21 cellular contexts compared by ENCODE assay signal in the genomic region with DNA sequence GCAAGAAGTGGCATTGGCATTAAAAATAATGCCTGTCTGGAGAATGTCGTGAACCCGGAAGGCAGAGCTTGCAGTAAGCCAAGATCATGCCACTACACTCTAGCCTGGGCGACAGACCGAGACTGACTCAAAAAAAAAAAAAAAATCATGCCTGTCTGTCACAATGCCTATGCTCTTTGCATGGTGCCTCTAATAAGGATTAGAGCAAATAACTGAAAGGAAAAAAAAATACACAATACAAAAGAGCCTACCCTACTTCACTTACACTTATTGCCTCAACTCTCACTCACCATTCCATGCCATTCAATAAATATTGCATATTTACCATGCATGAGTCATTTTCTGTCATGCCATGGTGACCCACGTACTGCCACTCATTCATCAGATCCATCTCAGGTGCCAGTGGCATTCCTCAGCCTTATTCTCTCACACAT. TPM values are rescaled to one million over a fixed set of nuclear protein-coding genes. Genes with fewer than 3 reads are reported as not detected.
A peak's percentile ranks its signal among the peaks of the same experiment; 100 is the strongest.
DNase-seq lines count a peak whose midpoint lies in the region; ATAC-seq, FAIRE-seq and TF ChIP-seq lines count a peak whose summit lies in the region.
"Had no signal": no experiment of that assay in that cellular context is flagged by ENCODE, and none has a peak within 500 bp of the region (broad histone marks: within the 10 kb centered on the region; RNA-seq: fewer than 3 reads in every experiment).

No MANE protein-coding gene starts in this region.

- TF ChIP-seq CTCF in bronchial epithelial cell (IDR thresholded peaks at IDR 0.05; ENCODE audit: insufficient read depth, low read length, severe bottlenecking), result no peak

- no peak overlapping the region for H2BK5ac ChIP-seq in neuronal stem cell (ENCODE audit: low read length)

- no peak overlapping the region for H2BK120ac ChIP-seq in neuronal stem cell (ENCODE audit: low read depth, low read length)

- H3K4me3 ChIP-seq in bronchial epithelial cell (ENCODE audit: low read depth, low read length) (no peak overlapping the region), neuronal stem cell (ENCODE audit: low read length in 2 of 2) (no peak overlapping the region)
- H3K4me3 ChIP-seq: dorsolateral prefrontal cortex had no signal

- no peak overlapping the region for H4K91ac ChIP-seq in neuronal stem cell (ENCODE audit: low read depth, low read length, poor library complexity)

- no peak for ATAC-seq in HG03045 (IDR thresholded peaks at IDR 0.05; ENCODE audit: unreplicated experiment)

- FAIRE-seq in GM12891 (lab: Jason Lieb, UNC), result peak; percentile 5
- no peak for FAIRE-seq in bronchial epithelial cell (lab: Jason Lieb, UNC)

- no peak for TF ChIP-seq POLR2A in GM12891 (IDR thresholded peaks at IDR 0.05; ENCODE audit: low read depth, low read length)

- no peak overlapping the region for H3K4me2 ChIP-seq in neuronal stem cell (ENCODE audit: insufficient read depth, low read length, poor library complexity, severe bottlenecking)

- DNase-seq in NCI-H345 (lab: John Stamatoyannopoulos, UW) (peak; percentile 7), NCI-H345 treated with DMSO at 0.1 percent for 48 hours (lab: John Stamatoyannopoulos, UW; ENCODE audit: unreplicated experiment) (no peak), GM12891 (ENCODE audit: insufficient read length, low spot score) (no peak), bronchial epithelial cell (ENCODE audit: low read depth) (peak; percentile 59), neuronal stem cell (ENCODE audit: low spot score) (no peak), NCI-H526 treated with DMSO at 0.1 percent for 48 hours (lab: John Stamatoyannopoulos, UW) (no peak), dermis blood vessel endothelial cell (no peak)
- DNase-seq: activated CD4-positive, CD25-positive, alpha-beta regulatory T cell treated with anti-CD3 and anti-CD28 coated beads, Interleukin-2, amount 50 U/mL, for 72 hours; activated naive CD4-positive, alpha-beta T cell; activated T-cell treated with anti-CD3 and anti-CD28 coated beads, Interleukin-2, amount 50 U/mL, for 1 hour; amniotic stem cell; caudate nucleus; dorsolateral prefrontal cortex; naive B cell; NCI-H1048; NCI-H187; NCI-H510A; RPMI8226; SW 1271 had no signal

- H4K8ac ChIP-seq in neuronal stem cell (ENCODE audit: low read depth, low read length), result no peak overlapping the region

- H3K9me3 ChIP-seq in neuronal stem cell (replicated peaks in 1 of 2; ENCODE audit: control insufficient read depth in 2 of 2, insufficient read depth in 1 of 2, low read depth in 1 of 2, low read length in 2 of 2), result no peaks in the 10 kb centered on the region

- no CpG with 5 or more reads among the region's 5 CpGs for WGBS in neuronal stem cell (ENCODE audit: extremely low coverage in 2 of 2, insufficient read length in 2 of 2, insufficient replicate concordance in 1 of 2), 2 donors

- H3K27me3 ChIP-seq in bronchial epithelial cell (ENCODE audit: control insufficient read depth, insufficient read depth, low read length) (no peaks in the 10 kb centered on the region), neuronal stem cell (ENCODE audit: control insufficient read depth in 3 of 3, insufficient read depth in 3 of 3, low read depth in 1 of 3, low read length in 3 of 3) (no peaks in the 10 kb centered on the region)
- H3K27me3 ChIP-seq: dorsolateral prefrontal cortex had no signal

- H3K23ac ChIP-seq in neuronal stem cell (ENCODE audit: low read depth, low read length, poor library complexity), result no peak overlapping the region

- H2AK5ac ChIP-seq in neuronal stem cell (ENCODE audit: low read depth, low read length), result no peak overlapping the region

- no peak overlapping the region for H3K4ac ChIP-seq in neuronal stem cell (ENCODE audit: low read length)

- H3K9ac ChIP-seq in neuronal stem cell (ENCODE audit: low read depth, low read length, poor library complexity), result no peak overlapping the region

- H2AFZ ChIP-seq in neuronal stem cell (ENCODE audit: low read length), result no peak overlapping the region

- H3K4me1 ChIP-seq in neuronal stem cell (ENCODE audit: control insufficient read depth in 2 of 2, insufficient read depth in 1 of 2, low read depth in 1 of 2, low read length in 2 of 2), result peaks cover 3 to 5% of the 10 kb centered on the region in 2 donors

- no peak overlapping the region for H3K14ac ChIP-seq in neuronal stem cell (ENCODE audit: low read length)

- H3K18ac ChIP-seq in neuronal stem cell (ENCODE audit: low read length), result no peak overlapping the region

- H3K79me1 ChIP-seq in neuronal stem cell (ENCODE audit: low read depth, low read length), result peaks cover 2% of the 10 kb centered on the region

- H2BK15ac ChIP-seq in neuronal stem cell (ENCODE audit: low read length), result no peak overlapping the region

- H3K27ac ChIP-seq in neuronal stem cell (replicated peaks; ENCODE audit: low read length), result peak overlapping the region; percentile 19
- H3K27ac ChIP-seq: dorsolateral prefrontal cortex, epithelial cell of prostate had no signal

- no peak overlapping the region for H2BK12ac ChIP-seq in neuronal stem cell (ENCODE audit: low read length)

- H3K36me3 ChIP-seq in bronchial epithelial cell (ENCODE audit: control insufficient read depth, insufficient read depth, low read length) (no peaks in the 10 kb centered on the region), neuronal stem cell (replicated peaks in 1 of 2; ENCODE audit: control insufficient read depth in 2 of 2, insufficient read depth in 2 of 2, low read length in 2 of 2) (no peaks in the 10 kb centered on the region)

TF ChIP-seq in GM12891, 5 proteins besides CTCF, POLR2A, EP300 and RAD21:
- TF ChIP-seq TAF1 (IDR thresholded peaks at IDR 0.05; ENCODE audit: low read depth, low read length) (no peak), PAX5 (IDR thresholded peaks at IDR 0.05; ENCODE audit: insufficient read depth, low read length, severe bottlenecking) (no peak), SPI1 (IDR thresholded peaks at IDR 0.05; ENCODE audit: low read depth, low read length) (no peak), POLR2AphosphoS5 (IDR thresholded peaks at IDR 0.05; ENCODE audit: low read depth, low read length) (no peak), POU2F2 (IDR thresholded peaks at IDR 0.05; ENCODE audit: low read depth, low read length) (no peak)

RNA-seq across cellular contexts. Expression of gene TBC1D4, which starts 49.1 kb away (rescaled TPM):
- 10.0 TPM for polyA plus RNA-seq in GM12891 (2012; ENCODE audit: low read depth, missing spikeins)
- total RNA-seq in bronchial epithelial cell (10.3 and 12.4 TPM in 2 replicates), dermis blood vessel endothelial cell (92.7 and 137 TPM in 2 replicates)
- 10.0 TPM for polyA plus RNA-seq in neuronal stem cell (2013, experiment 1 of 2)
- polyA plus RNA-seq in neuronal stem cell (2013, experiment 2 of 2), result 11.9 TPM

Comparison
In these comparisons a context has a peak if more than half of its experiments do, and no peak if none do; other contexts are left out.
1. DNase-seq: peak in NCI-H345 (single experiment) and bronchial epithelial cell (single experiment); none in NCI-H345 treated with DMSO at 0.1 percent for 48 hours (single experiment), GM12891 (single experiment), neuronal stem cell (single experiment), NCI-H526 treated with DMSO at 0.1 percent for 48 hours (single experiment) and dermis blood vessel endothelial cell (single experiment).